Comparison of ENCODE assay signal across 35 cellular contexts in the genomic region with DNA sequence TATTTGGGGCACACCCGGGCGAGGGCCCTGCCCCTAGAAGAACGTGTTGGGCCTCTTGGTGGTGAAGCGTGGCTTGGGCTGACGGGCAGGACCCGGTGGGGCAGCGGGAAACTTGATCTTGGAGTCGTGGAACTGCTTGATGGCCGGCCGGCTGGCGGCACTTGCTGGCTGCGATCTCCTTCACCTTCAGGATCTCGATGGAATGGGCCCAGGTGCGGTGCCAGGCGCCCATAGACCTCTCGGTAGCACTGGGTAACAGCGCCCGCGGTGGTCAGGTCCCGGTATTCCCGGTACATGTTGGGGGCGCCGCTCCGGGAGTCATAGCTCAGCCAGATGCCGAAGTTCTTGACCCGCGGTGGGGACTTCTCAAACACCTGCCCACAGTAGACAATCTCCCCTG.
"Had no signal": no experiment of that assay in that cellular context is flagged by ENCODE, and none has a peak within 500 bp of the region (broad histone marks: within the 10 kb centered on the region; RNA-seq: fewer than 3 reads in every experiment).

No MANE protein-coding gene starts in this region.

- H3K27ac ChIP-seq: KMS-11 had no signal

- DNase-seq: Karpas-422, Kasumi-1, MG63, MM.1S, MV-4-11, NCI-H1048, NCI-H1092, NCI-H1092 treated with DMSO at 0.1 percent for 48 hours, NCI-H1105, NCI-H1105 treated with DMSO at 0.1 percent for 48 hours, NCI-H1417, NCI-H1417 treated with DMSO at 0.1 percent for 48 hours, NCI-H1436, NCI-H1436 treated with DMSO at 0.1 percent for 48 hours, NCI-H146, NCI-H1694, NCI-H1694 treated with DMSO at 0.1 percent for 48 hours, NCI-H187, NCI-H187 treated with DMSO at 0.1 percent for 48 hours, NCI-H1930, NCI-H2029, NCI-H2029 treated with DMSO at 0.1 percent for 48 hours, NCI-H2081, NCI-H2081 treated with DMSO at 0.1 percent for 48 hours, NCI-H2107, NCI-H2171, NCI-H2171 treated with DMSO at 0.1 percent for 48 hours, NCI-H2227 treated with DMSO at 0.1 percent for 48 hours, NCI-H226, NCI-H345, NCI-H446, NCI-H446 treated with DMSO at 0.1 percent for 48 hours, NCI-H510A, NCI-H510A treated with DMSO at 0.1 percent for 48 hours had no signal

- H3K4me2 ChIP-seq: KMS-11 had no signal

- H3K27me3 ChIP-seq: MG63 had no signal

- H3K9ac ChIP-seq: KMS-11 had no signal

- H3K9me3 ChIP-seq: MG63 had no signal

- H3K4me3 ChIP-seq: MG63 had no signal
